ENCODE assay signal across 8 cellular contexts in genomic region chr14:61561657-61562276, GRCh38.
DNase-seq lines count a peak whose midpoint lies in the region; ATAC-seq and TF ChIP-seq lines count a peak whose summit lies in the region.

No MANE protein-coding gene starts in this region.

- no peaks in the 10 kb centered on the region for H3K79me1 ChIP-seq in mesendoderm (ENCODE audit: low read length)

- no peaks in the 10 kb centered on the region for H3K36me3 ChIP-seq in CD4-positive, alpha-beta memory T cell (ENCODE audit: insufficient read depth, low read length)
- H3K36me3 ChIP-seq in mesendoderm (ENCODE audit: control insufficient read depth, insufficient read depth, low read length) (no peaks in the 10 kb centered on the region), HAP-1 (replicated peaks) (no peaks in the 10 kb centered on the region)

- no peak overlapping the region for H2BK15ac ChIP-seq in mesendoderm (replicated peaks; ENCODE audit: low read depth)

- POLR2A ChIA-PET in CD4-positive, alpha-beta memory T cell (lab: Charles Lee; ENCODE audit: partially characterized antibody), result interaction anchor here (1.7 kb wide), 1 partner anchor 130 kb away, joined by 6 read pairs; no protein-coding TSS in a partner anchor

- H2AK5ac ChIP-seq in mesendoderm (ENCODE audit: low read length), result no peak overlapping the region

- H3K4me3 Mint-ChIP-seq in CD4-positive, alpha-beta memory T cell, result peak overlapping the region in 2 of 8 donors; percentile 10 to 17
- H3K4me3 Mint-ChIP-seq in progenitor cell of endocrine pancreas (ENCODE audit: low read depth), result no peak overlapping the region

- H3K4me2 ChIP-seq in mesendoderm (ENCODE audit: low read length), result no peak overlapping the region

- H3K4ac ChIP-seq in mesendoderm (ENCODE audit: low read depth, low read length), result peak overlapping the region; percentile 41

- no peak for DNase-seq in CD4-positive, alpha-beta memory T cell
- DNase-seq in NCI-H2029 treated with DMSO at 0.1 percent for 48 hours (lab: John Stamatoyannopoulos, UW) (peak; percentile 88), coronary artery (ENCODE audit: low spot score) (peak; percentile 91), mesendoderm (peak; percentile 89), progenitor cell of endocrine pancreas (ENCODE audit: low spot score, unreplicated experiment) (no peak), HAP-1 (ENCODE audit: low spot score in 2 of 2) (no peak)

- no CpG with 5 or more reads among the region's 8 CpGs for WGBS in mesendoderm (ENCODE audit: extremely low coverage, insufficient coverage, low lambda C conversion rate)

- H4K5ac ChIP-seq in mesendoderm (ENCODE audit: low read length), result no peak overlapping the region

- H3K4me1 Mint-ChIP-seq in CD4-positive, alpha-beta memory T cell, result peaks cover 5 to 35% (median 13%) of the 10 kb centered on the region in 4 donors
- H3K4me1 Mint-ChIP-seq in progenitor cell of endocrine pancreas (ENCODE audit: low read depth), result peaks cover 28% of the 10 kb centered on the region

- TF ChIP-seq CTCF in coronary artery (IDR thresholded peaks at IDR 0.05) (no peak), progenitor cell of endocrine pancreas (IDR thresholded peaks at IDR 0.05; ENCODE audit: unreplicated experiment) (no peak)

- H3K56ac ChIP-seq in mesendoderm (ENCODE audit: low read length), result peak overlapping the region; percentile 69

- no peak overlapping the region for H3K23ac ChIP-seq in mesendoderm (ENCODE audit: low read length)

- peaks cover 0 to 5% (median 0%) of the 10 kb centered on the region in 8 donors for H3K9me3 Mint-ChIP-seq in CD4-positive, alpha-beta memory T cell
- no peaks in the 10 kb centered on the region for H3K9me3 Mint-ChIP-seq in progenitor cell of endocrine pancreas (ENCODE audit: low read depth)

- CTCF ChIA-PET in CD4-positive, alpha-beta memory T cell (lab: Charles Lee; ENCODE audit: partially characterized antibody), result interaction anchor here (2.0 kb wide), 1 partner anchor 169 kb away, joined by 4 read pairs; no protein-coding TSS in a partner anchor

- H2BK120ac ChIP-seq in mesendoderm (ENCODE audit: low read depth, low read length), result no peak overlapping the region

- in situ Hi-C loops in HAP-1 (cut with MboI; ENCODE audit: low sequenced_read_pairs), result no loop called here

- ATAC-seq in HG03571 (IDR thresholded peaks at IDR 0.05; ENCODE audit: unreplicated experiment) (no peak), HG02973 (IDR thresholded peaks at IDR 0.05; ENCODE audit: unreplicated experiment) (no peak)

- peak overlapping the region in 4 of 7 donors; percentile 13 to 84 (median 55) for H3K27ac Mint-ChIP-seq in CD4-positive, alpha-beta memory T cell
- H3K27ac Mint-ChIP-seq in progenitor cell of endocrine pancreas, result no peak overlapping the region

- H4K8ac ChIP-seq in mesendoderm (ENCODE audit: low read depth, low read length), result no peak overlapping the region

- H3K9ac ChIP-seq in mesendoderm (ENCODE audit: low read length), result peak overlapping the region; percentile 15

- no peaks in the 10 kb centered on the region for H3K9me3 ChIP-seq in CD4-positive, alpha-beta memory T cell (ENCODE audit: control insufficient read depth in 1 of 2, low read length in 2 of 2)
- H3K9me3 ChIP-seq in HAP-1, result no peaks in the 10 kb centered on the region

- H3K4me3 ChIP-seq in CD4-positive, alpha-beta memory T cell (ENCODE audit: low read length in 2 of 2), result no peak overlapping the region
- H3K4me3 ChIP-seq in coronary artery (no peak overlapping the region), mesendoderm (ENCODE audit: low read length) (no peak overlapping the region), HAP-1 (no peak overlapping the region)

- no peaks in the 10 kb centered on the region for H3K79me2 ChIP-seq in mesendoderm (ENCODE audit: control insufficient read depth, insufficient read depth, low read length)

- no peaks in the 10 kb centered on the region for H3K27me3 Mint-ChIP-seq in CD4-positive, alpha-beta memory T cell
- no peaks in the 10 kb centered on the region for H3K27me3 Mint-ChIP-seq in progenitor cell of endocrine pancreas

- H2BK5ac ChIP-seq in mesendoderm (ENCODE audit: low read length), result no peak overlapping the region

- no peaks in the 10 kb centered on the region for H3K27me3 ChIP-seq in CD4-positive, alpha-beta memory T cell (ENCODE audit: insufficient read depth, low read length)
- no peaks in the 10 kb centered on the region for H3K27me3 ChIP-seq in mesendoderm (ENCODE audit: insufficient read depth, low read length, poor library complexity)
- H3K27me3 ChIP-seq in HAP-1 (ENCODE audit: low read depth), result no peaks in the 10 kb centered on the region

- H3K18ac ChIP-seq in mesendoderm (ENCODE audit: low read length), result peak overlapping the region; percentile 20

- intact Hi-C loops in CD4-positive, alpha-beta memory T cell (cut with micrococcal nuclease), result no loop called here

- no peak overlapping the region for H3K27ac ChIP-seq in CD4-positive, alpha-beta memory T cell (ENCODE audit: low read depth, low read length)
- H3K27ac ChIP-seq in coronary artery (peak overlapping the region; percentile 76 to 77), mesendoderm (ENCODE audit: low read depth, low read length) (no peak overlapping the region)

- H3K4me1 ChIP-seq in CD4-positive, alpha-beta memory T cell (ENCODE audit: insufficient read depth, low read length), result peaks cover 7% of the 10 kb centered on the region
- H3K4me1 ChIP-seq in mesendoderm (ENCODE audit: control insufficient read depth, low read depth, low read length), result peaks cover 3% of the 10 kb centered on the region
- no peaks in the 10 kb centered on the region for H3K4me1 ChIP-seq in HAP-1

- no peaks in the 10 kb centered on the region for H3K36me3 Mint-ChIP-seq in CD4-positive, alpha-beta memory T cell
- no peaks in the 10 kb centered on the region for H3K36me3 Mint-ChIP-seq in progenitor cell of endocrine pancreas (ENCODE audit: insufficient read depth)

Comparison
In these comparisons a context has a peak if more than half of its experiments do, and no peak if none do; other contexts are left out.
1. DNase-seq: peak in NCI-H2029 treated with DMSO at 0.1 percent for 48 hours (single experiment), coronary artery (single experiment) and mesendoderm (single experiment); none in CD4-positive, alpha-beta memory T cell (0 of 5), progenitor cell of endocrine pancreas (single experiment) and HAP-1 (0 of 2).
2. H3K27ac ChIP-seq: peak in coronary artery (2 of 2); none in CD4-positive, alpha-beta memory T cell (single experiment) and mesendoderm (single experiment).